31 cellular contexts compared by ENCODE assay signal in the genomic region with DNA sequence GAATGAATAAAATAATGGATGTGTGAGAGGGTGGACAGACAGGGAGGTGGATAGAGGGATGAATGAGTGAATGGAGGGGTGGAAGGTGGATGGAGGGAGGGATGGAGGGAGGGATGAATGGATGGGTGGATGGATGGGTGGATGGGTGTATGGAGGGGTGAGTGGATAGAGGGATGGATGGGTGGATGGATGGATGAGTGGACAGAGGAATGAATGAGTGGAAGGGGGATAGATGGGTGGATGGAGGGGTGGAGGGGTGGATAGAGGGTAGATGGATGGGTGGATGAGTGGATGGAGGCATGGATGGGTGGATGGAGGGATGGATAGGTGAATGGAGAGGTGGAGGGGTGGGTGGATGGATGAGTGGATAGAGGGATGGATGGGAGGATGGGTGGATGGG. TPM values are rescaled to one million over a fixed set of nuclear protein-coding genes. Genes with fewer than 3 reads are reported as not detected.
"Had no signal": no experiment of that assay in that cellular context is flagged by ENCODE, and none has a peak within 500 bp of the region (broad histone marks: within the 10 kb centered on the region; RNA-seq: fewer than 3 reads in every experiment).

No MANE protein-coding gene starts in this region.

- H3K36me3 ChIP-seq: esophagus muscularis mucosa, gastroesophageal sphincter had no signal

- FAIRE-seq: astrocyte, colon had no signal

- ATAC-seq: activated T-cell treated with anti-CD3 and anti-CD28 coated beads, Interleukin-2, amount 50 U/mL, for 72 hours; activated T-helper 17 cell treated with anti-CD3 and anti-CD28 coated beads, Interleukin-2, amount 50 U/mL, for 72 hours; effector memory CD8-positive, alpha-beta T cell; foreskin keratinocyte; gastroesophageal sphincter; T-helper 17 cell had no signal

- H3K27ac ChIP-seq: esophagus muscularis mucosa, foreskin keratinocyte, gastroesophageal sphincter had no signal

- H3K27me3 ChIP-seq: foreskin keratinocyte had no signal

- DNase-seq: activated CD4-positive, alpha-beta memory T cell treated with anti-CD3 and anti-CD28 coated beads, Interleukin-2, amount 10 ng/mL, durations not matched to agents 7 days and 5 days; activated CD4-positive, alpha-beta T cell treated with anti-CD3 and anti-CD28 coated beads for 1 hour; activated CD4-positive, alpha-beta T cell treated with anti-CD3 and anti-CD28 coated beads for 4 hours; activated CD4-positive, alpha-beta T cell treated with anti-CD3 and anti-CD28 coated beads, Interleukin-2, amount 10 ng/mL, durations not matched to agents 7 days and 5 days; activated CD4-positive, alpha-beta T cell treated with anti-CD3 and anti-CD28 coated beads, Interleukin-2, amount 50 U/mL, for 4 hours; activated CD8-positive, alpha-beta memory T cell treated with anti-CD3 and anti-CD28 coated beads, Interleukin-2, amount 50 U/mL, for 48 hours; activated effector memory CD4-positive, alpha-beta T cell treated with Interleukin-2 at 50 U/mL for 16 hours; activated gamma-delta T cell treated with Interleukin-2 at 50 U/mL for 16 hours; activated naive CD4-positive, alpha-beta T cell treated with anti-CD3 and anti-CD28 coated beads, Interleukin-2, amount 50 U/mL, for 16 hours; activated naive CD4-positive, alpha-beta T cell treated with Interleukin-2 at 50 U/mL for 16 hours; activated T-cell treated with anti-CD3 and anti-CD28 coated beads for 4 hours; activated T-cell treated with anti-CD3 and anti-CD28 coated beads, Interleukin-2, amount 50 U/mL, for 24 hours; activated T-cell treated with anti-CD3 and anti-CD28 coated beads, Interleukin-2, amount 50 U/mL, for 72 hours; amniotic stem cell; cortex of kidney; dermis blood vessel endothelial cell; effector CD4-positive, alpha-beta T cell; effector memory CD8-positive, alpha-beta T cell; erythroblast; foreskin keratinocyte; SW 1271; T-helper 1 cell; T-helper 17 cell; T1000 had no signal

- H3K4me1 ChIP-seq: foreskin keratinocyte had no signal

- H3K9me3 ChIP-seq: esophagus muscularis mucosa had no signal

- H3K4me3 ChIP-seq: esophagus muscularis mucosa, gastroesophageal sphincter had no signal

RNA-seq across cellular contexts. Expression of a gene that starts 47.9 kb away (rescaled TPM):
- total RNA-seq: activated CD4-positive, alpha-beta memory T cell treated with anti-CD3 and anti-CD28 coated beads, Interleukin-2, amount 10 ng/mL, durations not matched to agents 7 days and 5 days; activated CD4-positive, alpha-beta T cell treated with anti-CD3 and anti-CD28 coated beads, Interleukin-2, amount 10 ng/mL, durations not matched to agents 7 days and 5 days; activated T-cell treated with anti-CD3 and anti-CD28 coated beads, Interleukin-2, amount 50 U/mL, for 72 hours; chondrocyte; dermis blood vessel endothelial cell; glomerular endothelial cell; T-helper 17 cell had no signal
